In genomic region chr2:230682546-230682945, GRCh38 we compare ENCODE assay signal across 21 cellular contexts.
"Had no signal": no experiment of that assay in that cellular context is flagged by ENCODE, and none has a peak within 500 bp of the region (broad histone marks: within the 10 kb centered on the region; RNA-seq: fewer than 3 reads in every experiment).

No MANE protein-coding gene starts in this region.

- DNase-seq: Kasumi-1, MM.1S, NCI-H1092 treated with DMSO at 0.1 percent for 48 hours, NCI-H1436, NCI-H187, NCI-H2029, NCI-H2081 treated with DMSO at 0.1 percent for 48 hours, NCI-H2171, NCI-H226, NCI-H446, NCI-H510A, NCI-H524 treated with DMSO at 0.1 percent for 48 hours, NCI-H69, NCI-H774, SHP77, SK-N-SH, SW 1271 had no signal

- ATAC-seq: Panc1, PC-3 had no signal

- H3K9me3 ChIP-seq: SK-N-SH had no signal

- H3K27ac ChIP-seq: KMS-11, RWPE1 had no signal
